1 cellular context compared by ENCODE assay signal in genomic region chr4:109645874-109646591, GRCh38.
TF ChIP-seq lines count a peak whose summit lies in the region.

No MANE protein-coding gene starts in this region.

TF ChIP-seq in HepG2, 621 proteins besides CTCF, POLR2A, EP300 and RAD21 (continued from another document):
- TF ChIP-seq IRF1 (CRISPR knock-in tag; IDR thresholded peaks at IDR 0.05; ENCODE audit: low read depth) (no peak), ZNF275 (CRISPR knock-in tag; IDR thresholded peaks at IDR 0.05; ENCODE audit: borderline replicate concordance) (no peak), ZNF33B (CRISPR knock-in tag; IDR thresholded peaks at IDR 0.05) (no peak), SKI (IDR thresholded peaks at IDR 0.05; ENCODE audit: partially characterized antibody) (no peak), SSRP1 (CRISPR knock-in tag; IDR thresholded peaks at IDR 0.05) (no peak), SRSF1 (optimal IDR thresholded peaks at IDR 0.05; ENCODE audit: low read depth, low read length) (no peak), UBTF (CRISPR knock-in tag; IDR thresholded peaks at IDR 0.05) (no peak), ZBTB21 (CRISPR knock-in tag; IDR thresholded peaks at IDR 0.05) (no peak), ZNF30 (CRISPR knock-in tag; IDR thresholded peaks at IDR 0.05) (no peak), AGO2 (optimal IDR thresholded peaks at IDR 0.05; ENCODE audit: low read depth, low read length) (no peak), NR2C2 (CRISPR knock-in tag; IDR thresholded peaks at IDR 0.05; ENCODE audit: borderline replicate concordance) (no peak)
